8 cellular contexts compared by ENCODE assay signal in genomic region chr12:121513464-121514183, GRCh38.
DNase-seq lines count a peak whose midpoint lies in the region; ATAC-seq and TF ChIP-seq lines count a peak whose summit lies in the region.

No MANE protein-coding gene starts in this region.

- intact Hi-C loops in natural killer cell (cut with micrococcal nuclease): no loop called here

- peaks cover 7% of the 10 kb centered on the region for H3K36me3 Mint-ChIP-seq in natural killer cell

- TF ChIP-seq CTCF in GM20000 (IDR thresholded peaks at IDR 0.05; ENCODE audit: extremely low read depth, missing control alignments) (no peak), natural killer cell (IDR thresholded peaks at IDR 0.05) (no peak), smooth muscle cell (IDR thresholded peaks at IDR 0.05; ENCODE audit: borderline replicate concordance, insufficient read depth, poor library complexity, severe bottlenecking) (no peak)

- H3K27me3 Mint-ChIP-seq in natural killer cell (ENCODE audit: low read depth in 2 of 2): no peaks in the 10 kb centered on the region

- peak overlapping the region; percentile 86 to 88 for H3K27ac Mint-ChIP-seq in natural killer cell

- H3K4me1 Mint-ChIP-seq in natural killer cell: peaks cover 7 to 14% of the 10 kb centered on the region in 2 donors

- no peak overlapping the region for H3K4me3 Mint-ChIP-seq in natural killer cell

- DNase-seq in activated CD4-positive, alpha-beta T cell treated with anti-CD3 and anti-CD28 coated beads for 48 hours: peak; percentile 41
- DNase-seq in activated CD4-positive, alpha-beta T cell treated with anti-CD3 and anti-CD28 coated beads, Interleukin-2, amount 50 U/mL, for 1 hour: no peak
- DNase-seq in GM20000 (ENCODE audit: low spot score) (peak; percentile 84), KBM-7 (peak; percentile 24), natural killer cell (no peak), NCI-H1105 treated with DMSO at 0.1 percent for 48 hours (lab: John Stamatoyannopoulos, UW) (no peak), smooth muscle cell (lab: John Stamatoyannopoulos, UW; ENCODE audit: unreplicated experiment) (no peak)
- peak; percentile 33 to 49 for DNase-seq in activated T-cell treated with anti-CD3 and anti-CD28 coated beads, Interleukin-2, amount 50 U/mL, for 48 hours

- no peaks in the 10 kb centered on the region for H3K9me3 ChIP-seq in smooth muscle cell (replicated peaks; ENCODE audit: low read depth)

- WGBS in smooth muscle cell (ENCODE audit: low lambda C conversion rate): 81% methylated on average over 17 of the region's 17 CpGs

- H3K4me2 ChIP-seq in smooth muscle cell: no peak overlapping the region

- no peaks in the 10 kb centered on the region for H4K20me1 ChIP-seq in smooth muscle cell (ENCODE audit: low read depth)

- H2AFZ ChIP-seq in smooth muscle cell (ENCODE audit: low read depth): no peak overlapping the region

- peak; percentile 34 to 49 (median 40) for ATAC-seq in natural killer cell

- no peak overlapping the region for H3K4me3 ChIP-seq in smooth muscle cell

- no peaks in the 10 kb centered on the region for H3K4me1 ChIP-seq in smooth muscle cell (ENCODE audit: low read depth)

- H3K36me3 ChIP-seq in smooth muscle cell (ENCODE audit: low read depth): no peaks in the 10 kb centered on the region

- H3K27me3 ChIP-seq in smooth muscle cell (ENCODE audit: low read depth): no peaks in the 10 kb centered on the region

- H3K9me3 Mint-ChIP-seq in natural killer cell: no peaks in the 10 kb centered on the region

- H3K9ac ChIP-seq in smooth muscle cell (ENCODE audit: low read depth): no peak overlapping the region

- no peaks in the 10 kb centered on the region for H3F3A ChIP-seq in smooth muscle cell (ENCODE audit: low read depth)

- no peaks in the 10 kb centered on the region for H3K79me2 ChIP-seq in smooth muscle cell (ENCODE audit: low read depth)

- H3K27ac ChIP-seq in smooth muscle cell (ENCODE audit: low read depth): no peak overlapping the region

- in situ Hi-C loops in KBM-7 (cut with MboI; ENCODE audit: low pct_unique_long_range_greater_than_20kb, low sequenced_read_pairs): no loop called here

Comparison
In these comparisons a context has a peak if more than half of its experiments do, and no peak if none do; other contexts are left out.
1. DNase-seq: peak in activated CD4-positive, alpha-beta T cell treated with anti-CD3 and anti-CD28 coated beads for 48 hours (single experiment), GM20000 (single experiment), KBM-7 (single experiment) and activated T-cell treated with anti-CD3 and anti-CD28 coated beads, Interleukin-2, amount 50 U/mL, for 48 hours (2 of 2); none in activated CD4-positive, alpha-beta T cell treated with anti-CD3 and anti-CD28 coated beads, Interleukin-2, amount 50 U/mL, for 1 hour (single experiment), natural killer cell (single experiment), NCI-H1105 treated with DMSO at 0.1 percent for 48 hours (single experiment) and smooth muscle cell (single experiment).